Comparison of ENCODE assay signal across 2 cellular contexts in the genomic region with DNA sequence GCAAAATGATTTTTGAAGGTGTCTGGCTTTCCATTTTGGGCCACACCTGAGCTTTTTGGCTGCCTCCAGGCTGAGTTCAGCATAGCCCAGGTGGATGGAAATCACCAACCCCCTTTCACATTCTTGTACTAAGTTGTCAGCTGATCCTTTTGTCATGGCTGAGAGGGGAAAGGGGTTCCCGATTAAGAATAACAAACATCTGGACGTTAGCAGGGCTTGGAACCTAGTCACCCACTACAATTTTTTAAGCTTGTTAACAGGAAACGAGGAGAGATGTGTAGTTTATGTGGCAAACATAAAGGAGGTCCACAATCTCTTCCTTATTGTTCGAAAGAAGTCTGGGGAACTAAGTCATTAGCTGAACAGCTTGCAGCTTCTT.
TF ChIP-seq lines count a peak whose summit lies in the region.

No MANE protein-coding gene starts in this region.

TF ChIP-seq in SK-N-SH, 30 proteins besides CTCF, POLR2A, EP300 and RAD21:
- TF ChIP-seq, protein P1, sequence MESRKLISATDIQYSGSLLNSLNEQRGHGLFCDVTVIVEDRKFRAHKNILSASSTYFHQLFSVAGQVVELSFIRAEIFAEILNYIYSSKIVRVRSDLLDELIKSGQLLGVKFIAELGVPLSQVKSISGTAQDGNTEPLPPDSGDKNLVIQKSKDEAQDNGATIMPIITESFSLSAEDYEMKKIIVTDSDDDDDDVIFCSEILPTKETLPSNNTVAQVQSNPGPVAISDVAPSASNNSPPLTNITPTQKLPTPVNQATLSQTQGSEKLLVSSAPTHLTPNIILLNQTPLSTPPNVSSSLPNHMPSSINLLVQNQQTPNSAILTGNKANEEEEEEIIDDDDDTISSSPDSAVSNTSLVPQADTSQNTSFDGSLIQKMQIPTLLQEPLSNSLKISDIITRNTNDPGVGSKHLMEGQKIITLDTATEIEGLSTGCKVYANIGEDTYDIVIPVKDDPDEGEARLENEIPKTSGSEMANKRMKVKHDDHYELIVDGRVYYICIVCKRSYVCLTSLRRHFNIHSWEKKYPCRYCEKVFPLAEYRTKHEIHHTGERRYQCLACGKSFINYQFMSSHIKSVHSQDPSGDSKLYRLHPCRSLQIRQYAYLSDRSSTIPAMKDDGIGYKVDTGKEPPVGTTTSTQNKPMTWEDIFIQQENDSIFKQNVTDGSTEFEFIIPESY (IDR thresholded peaks at IDR 0.05; ENCODE audit: borderline replicate concordance, low read depth): no peak
- TF ChIP-seq FOXJ3 (CRISPR knock-in tag; IDR thresholded peaks at IDR 0.05) (no peak), SMC3 (IDR thresholded peaks at IDR 0.05; ENCODE audit: low read depth, low read length) (no peak), SIN3A (IDR thresholded peaks at IDR 0.05; ENCODE audit: borderline replicate concordance, low read depth, low read length) (no peak), POLR2AphosphoS5 (IDR thresholded peaks at IDR 0.05; ENCODE audit: low read depth, low read length) (no peak), TCF12 (IDR thresholded peaks at IDR 0.05) (no peak), GATA2 (CRISPR knock-in tag; IDR thresholded peaks at IDR 0.05) (no peak), TAF1 (IDR thresholded peaks at IDR 0.05; ENCODE audit: borderline replicate concordance, low read depth, low read length) (no peak)
- TF ChIP-seq, protein P2, sequence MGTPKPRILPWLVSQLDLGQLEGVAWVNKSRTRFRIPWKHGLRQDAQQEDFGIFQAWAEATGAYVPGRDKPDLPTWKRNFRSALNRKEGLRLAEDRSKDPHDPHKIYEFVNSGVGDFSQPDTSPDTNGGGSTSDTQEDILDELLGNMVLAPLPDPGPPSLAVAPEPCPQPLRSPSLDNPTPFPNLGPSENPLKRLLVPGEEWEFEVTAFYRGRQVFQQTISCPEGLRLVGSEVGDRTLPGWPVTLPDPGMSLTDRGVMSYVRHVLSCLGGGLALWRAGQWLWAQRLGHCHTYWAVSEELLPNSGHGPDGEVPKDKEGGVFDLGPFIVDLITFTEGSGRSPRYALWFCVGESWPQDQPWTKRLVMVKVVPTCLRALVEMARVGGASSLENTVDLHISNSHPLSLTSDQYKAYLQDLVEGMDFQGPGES (IDR thresholded peaks at IDR 0.05; ENCODE audit: low read depth, low read length): no peak
- TF ChIP-seq, protein P3, sequence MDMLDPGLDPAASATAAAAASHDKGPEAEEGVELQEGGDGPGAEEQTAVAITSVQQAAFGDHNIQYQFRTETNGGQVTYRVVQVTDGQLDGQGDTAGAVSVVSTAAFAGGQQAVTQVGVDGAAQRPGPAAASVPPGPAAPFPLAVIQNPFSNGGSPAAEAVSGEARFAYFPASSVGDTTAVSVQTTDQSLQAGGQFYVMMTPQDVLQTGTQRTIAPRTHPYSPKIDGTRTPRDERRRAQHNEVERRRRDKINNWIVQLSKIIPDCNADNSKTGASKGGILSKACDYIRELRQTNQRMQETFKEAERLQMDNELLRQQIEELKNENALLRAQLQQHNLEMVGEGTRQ (IDR thresholded peaks at IDR 0.05; ENCODE audit: borderline replicate concordance, low read depth, low read length): no peak
- TF ChIP-seq, protein P4, sequence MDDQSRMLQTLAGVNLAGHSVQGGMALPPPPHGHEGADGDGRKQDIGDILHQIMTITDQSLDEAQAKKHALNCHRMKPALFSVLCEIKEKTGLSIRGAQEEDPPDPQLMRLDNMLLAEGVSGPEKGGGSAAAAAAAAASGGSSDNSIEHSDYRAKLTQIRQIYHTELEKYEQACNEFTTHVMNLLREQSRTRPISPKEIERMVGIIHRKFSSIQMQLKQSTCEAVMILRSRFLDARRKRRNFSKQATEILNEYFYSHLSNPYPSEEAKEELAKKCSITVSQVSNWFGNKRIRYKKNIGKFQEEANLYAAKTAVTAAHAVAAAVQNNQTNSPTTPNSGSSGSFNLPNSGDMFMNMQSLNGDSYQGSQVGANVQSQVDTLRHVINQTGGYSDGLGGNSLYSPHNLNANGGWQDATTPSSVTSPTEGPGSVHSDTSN (IDR thresholded peaks at IDR 0.05): no peak
- TF ChIP-seq, protein P5, sequence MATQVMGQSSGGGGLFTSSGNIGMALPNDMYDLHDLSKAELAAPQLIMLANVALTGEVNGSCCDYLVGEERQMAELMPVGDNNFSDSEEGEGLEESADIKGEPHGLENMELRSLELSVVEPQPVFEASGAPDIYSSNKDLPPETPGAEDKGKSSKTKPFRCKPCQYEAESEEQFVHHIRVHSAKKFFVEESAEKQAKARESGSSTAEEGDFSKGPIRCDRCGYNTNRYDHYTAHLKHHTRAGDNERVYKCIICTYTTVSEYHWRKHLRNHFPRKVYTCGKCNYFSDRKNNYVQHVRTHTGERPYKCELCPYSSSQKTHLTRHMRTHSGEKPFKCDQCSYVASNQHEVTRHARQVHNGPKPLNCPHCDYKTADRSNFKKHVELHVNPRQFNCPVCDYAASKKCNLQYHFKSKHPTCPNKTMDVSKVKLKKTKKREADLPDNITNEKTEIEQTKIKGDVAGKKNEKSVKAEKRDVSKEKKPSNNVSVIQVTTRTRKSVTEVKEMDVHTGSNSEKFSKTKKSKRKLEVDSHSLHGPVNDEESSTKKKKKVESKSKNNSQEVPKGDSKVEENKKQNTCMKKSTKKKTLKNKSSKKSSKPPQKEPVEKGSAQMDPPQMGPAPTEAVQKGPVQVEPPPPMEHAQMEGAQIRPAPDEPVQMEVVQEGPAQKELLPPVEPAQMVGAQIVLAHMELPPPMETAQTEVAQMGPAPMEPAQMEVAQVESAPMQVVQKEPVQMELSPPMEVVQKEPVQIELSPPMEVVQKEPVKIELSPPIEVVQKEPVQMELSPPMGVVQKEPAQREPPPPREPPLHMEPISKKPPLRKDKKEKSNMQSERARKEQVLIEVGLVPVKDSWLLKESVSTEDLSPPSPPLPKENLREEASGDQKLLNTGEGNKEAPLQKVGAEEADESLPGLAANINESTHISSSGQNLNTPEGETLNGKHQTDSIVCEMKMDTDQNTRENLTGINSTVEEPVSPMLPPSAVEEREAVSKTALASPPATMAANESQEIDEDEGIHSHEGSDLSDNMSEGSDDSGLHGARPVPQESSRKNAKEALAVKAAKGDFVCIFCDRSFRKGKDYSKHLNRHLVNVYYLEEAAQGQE (IDR thresholded peaks at IDR 0.05; ENCODE audit: low read depth, low read length): no peak

TF ChIP-seq in SK-N-SH treated with all-trans-retinoic acid at 6 μM for 48 hours, 23 proteins besides CTCF, POLR2A, EP300 and RAD21:
- TF ChIP-seq, protein P6, sequence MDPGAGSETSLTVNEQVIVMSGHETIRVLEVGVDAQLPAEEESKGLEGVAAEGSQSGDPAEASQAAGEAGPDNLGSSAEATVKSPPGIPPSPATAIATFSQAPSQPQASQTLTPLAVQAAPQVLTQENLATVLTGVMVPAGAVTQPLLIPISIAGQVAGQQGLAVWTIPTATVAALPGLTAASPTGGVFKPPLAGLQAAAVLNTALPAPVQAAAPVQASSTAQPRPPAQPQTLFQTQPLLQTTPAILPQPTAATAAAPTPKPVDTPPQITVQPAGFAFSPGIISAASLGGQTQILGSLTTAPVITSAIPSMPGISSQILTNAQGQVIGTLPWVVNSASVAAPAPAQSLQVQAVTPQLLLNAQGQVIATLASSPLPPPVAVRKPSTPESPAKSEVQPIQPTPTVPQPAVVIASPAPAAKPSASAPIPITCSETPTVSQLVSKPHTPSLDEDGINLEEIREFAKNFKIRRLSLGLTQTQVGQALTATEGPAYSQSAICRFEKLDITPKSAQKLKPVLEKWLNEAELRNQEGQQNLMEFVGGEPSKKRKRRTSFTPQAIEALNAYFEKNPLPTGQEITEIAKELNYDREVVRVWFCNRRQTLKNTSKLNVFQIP (CRISPR knock-in tag; IDR thresholded peaks at IDR 0.05; ENCODE audit: borderline replicate concordance, low read depth): no peak
- no peak for TF ChIP-seq SNAI2 (CRISPR knock-in tag; IDR thresholded peaks at IDR 0.05)
- no peak for TF ChIP-seq TCF4 (CRISPR knock-in tag; IDR thresholded peaks at IDR 0.05; ENCODE audit: borderline replicate concordance)
- no peak for TF ChIP-seq OSR1 (CRISPR knock-in tag; IDR thresholded peaks at IDR 0.05)
- TF ChIP-seq, protein P7, sequence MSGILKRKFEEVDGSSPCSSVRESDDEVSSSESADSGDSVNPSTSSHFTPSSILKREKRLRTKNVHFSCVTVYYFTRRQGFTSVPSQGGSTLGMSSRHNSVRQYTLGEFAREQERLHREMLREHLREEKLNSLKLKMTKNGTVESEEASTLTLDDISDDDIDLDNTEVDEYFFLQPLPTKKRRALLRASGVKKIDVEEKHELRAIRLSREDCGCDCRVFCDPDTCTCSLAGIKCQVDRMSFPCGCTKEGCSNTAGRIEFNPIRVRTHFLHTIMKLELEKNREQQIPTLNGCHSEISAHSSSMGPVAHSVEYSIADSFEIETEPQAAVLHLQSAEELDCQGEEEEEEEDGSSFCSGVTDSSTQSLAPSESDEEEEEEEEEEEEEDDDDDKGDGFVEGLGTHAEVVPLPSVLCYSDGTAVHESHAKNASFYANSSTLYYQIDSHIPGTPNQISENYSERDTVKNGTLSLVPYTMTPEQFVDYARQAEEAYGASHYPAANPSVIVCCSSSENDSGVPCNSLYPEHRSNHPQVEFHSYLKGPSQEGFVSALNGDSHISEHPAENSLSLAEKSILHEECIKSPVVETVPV (CRISPR knock-in tag; IDR thresholded peaks at IDR 0.05): no peak
- no peak for TF ChIP-seq ZNF70 (CRISPR knock-in tag; IDR thresholded peaks at IDR 0.05)
- no peak for TF ChIP-seq TOX (CRISPR knock-in tag; IDR thresholded peaks at IDR 0.05; ENCODE audit: borderline replicate concordance)
- no peak for TF ChIP-seq ZNF8 (CRISPR knock-in tag; IDR thresholded peaks at IDR 0.05)
- TF ChIP-seq CSDC2 (CRISPR knock-in tag; IDR thresholded peaks at IDR 0.05): no peak
- no peak for TF ChIP-seq RARB (CRISPR knock-in tag; IDR thresholded peaks at IDR 0.05)
- no peak for TF ChIP-seq ZC3H10 (CRISPR knock-in tag; IDR thresholded peaks at IDR 0.05)
- no peak for TF ChIP-seq ISL1 (CRISPR knock-in tag; IDR thresholded peaks at IDR 0.05)
- TF ChIP-seq, protein P8, sequence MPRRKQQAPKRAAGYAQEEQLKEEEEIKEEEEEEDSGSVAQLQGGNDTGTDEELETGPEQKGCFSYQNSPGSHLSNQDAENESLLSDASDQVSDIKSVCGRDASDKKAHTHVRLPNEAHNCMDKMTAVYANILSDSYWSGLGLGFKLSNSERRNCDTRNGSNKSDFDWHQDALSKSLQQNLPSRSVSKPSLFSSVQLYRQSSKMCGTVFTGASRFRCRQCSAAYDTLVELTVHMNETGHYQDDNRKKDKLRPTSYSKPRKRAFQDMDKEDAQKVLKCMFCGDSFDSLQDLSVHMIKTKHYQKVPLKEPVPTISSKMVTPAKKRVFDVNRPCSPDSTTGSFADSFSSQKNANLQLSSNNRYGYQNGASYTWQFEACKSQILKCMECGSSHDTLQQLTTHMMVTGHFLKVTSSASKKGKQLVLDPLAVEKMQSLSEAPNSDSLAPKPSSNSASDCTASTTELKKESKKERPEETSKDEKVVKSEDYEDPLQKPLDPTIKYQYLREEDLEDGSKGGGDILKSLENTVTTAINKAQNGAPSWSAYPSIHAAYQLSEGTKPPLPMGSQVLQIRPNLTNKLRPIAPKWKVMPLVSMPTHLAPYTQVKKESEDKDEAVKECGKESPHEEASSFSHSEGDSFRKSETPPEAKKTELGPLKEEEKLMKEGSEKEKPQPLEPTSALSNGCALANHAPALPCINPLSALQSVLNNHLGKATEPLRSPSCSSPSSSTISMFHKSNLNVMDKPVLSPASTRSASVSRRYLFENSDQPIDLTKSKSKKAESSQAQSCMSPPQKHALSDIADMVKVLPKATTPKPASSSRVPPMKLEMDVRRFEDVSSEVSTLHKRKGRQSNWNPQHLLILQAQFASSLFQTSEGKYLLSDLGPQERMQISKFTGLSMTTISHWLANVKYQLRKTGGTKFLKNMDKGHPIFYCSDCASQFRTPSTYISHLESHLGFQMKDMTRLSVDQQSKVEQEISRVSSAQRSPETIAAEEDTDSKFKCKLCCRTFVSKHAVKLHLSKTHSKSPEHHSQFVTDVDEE (CRISPR knock-in tag; IDR thresholded peaks at IDR 0.05): no peak
- no peak for TF ChIP-seq ZFP3 (CRISPR knock-in tag; IDR thresholded peaks at IDR 0.05)
- TF ChIP-seq ZNF565 (CRISPR knock-in tag; conservative IDR thresholded peaks at IDR 0.05; ENCODE audit: low read depth): no peak
TF ChIP-seq in SK-N-SH treated with all-trans-retinoic acid at 6 μM for 48 hours: peak in this region for 0.
